8 cellular contexts compared by ENCODE assay signal in genomic region chr14:81400202-81400678, GRCh38. TPM values are rescaled to one million over a fixed set of nuclear protein-coding genes. Genes with fewer than 3 reads are reported as not detected.
A peak's percentile ranks its signal among the peaks of the same experiment; 100 is the strongest.
DNase-seq lines count a peak whose midpoint lies in the region; ATAC-seq, FAIRE-seq and TF ChIP-seq lines count a peak whose summit lies in the region.

A gene with protein sequence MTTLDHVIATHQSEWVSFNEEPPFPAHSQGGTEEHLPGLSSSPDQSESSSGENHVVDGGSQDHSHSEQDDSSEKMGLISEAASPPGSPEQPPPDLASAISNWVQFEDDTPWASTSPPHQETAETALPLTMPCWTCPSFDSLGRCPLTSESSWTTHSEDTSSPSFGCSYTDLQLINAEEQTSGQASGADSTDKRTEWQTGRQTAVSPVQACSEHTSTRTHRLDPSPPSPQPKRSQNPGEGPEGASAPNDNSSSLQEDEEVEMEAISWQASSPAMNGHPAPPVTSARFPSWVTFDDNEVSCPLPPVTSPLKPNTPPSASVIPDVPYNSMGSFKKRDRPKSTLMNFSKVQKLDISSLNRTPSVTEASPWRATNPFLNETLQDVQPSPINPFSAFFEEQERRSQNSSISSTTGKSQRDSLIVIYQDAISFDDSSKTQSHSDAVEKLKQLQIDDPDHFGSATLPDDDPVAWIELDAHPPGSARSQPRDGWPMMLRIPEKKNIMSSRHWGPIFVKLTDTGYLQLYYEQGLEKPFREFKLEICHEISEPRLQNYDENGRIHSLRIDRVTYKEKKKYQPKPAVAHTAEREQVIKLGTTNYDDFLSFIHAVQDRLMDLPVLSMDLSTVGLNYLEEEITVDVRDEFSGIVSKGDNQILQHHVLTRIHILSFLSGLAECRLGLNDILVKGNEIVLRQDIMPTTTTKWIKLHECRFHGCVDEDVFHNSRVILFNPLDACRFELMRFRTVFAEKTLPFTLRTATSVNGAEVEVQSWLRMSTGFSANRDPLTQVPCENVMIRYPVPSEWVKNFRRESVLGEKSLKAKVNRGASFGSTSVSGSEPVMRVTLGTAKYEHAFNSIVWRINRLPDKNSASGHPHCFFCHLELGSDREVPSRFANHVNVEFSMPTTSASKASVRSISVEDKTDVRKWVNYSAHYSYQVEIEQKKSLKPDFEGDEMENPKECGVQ (minus strand): TSS chr14:81400324. CDS start chr14:81398382, 1,942 bp downstream.

- FAIRE-seq in A549 (lab: Jason Lieb, UNC), result no peak

- no peak within 1 kb of the TSS for H3K18ac ChIP-seq in H9 (ENCODE audit: insufficient read length, low read depth, low read length)

- H3K9ac ChIP-seq in H9 (ENCODE audit: extremely low read depth, insufficient read length, low read length), result no peak within 1 kb of the TSS

- no peak for TF ChIP-seq RAD21 in A549 (conservative IDR thresholded peaks at IDR 0.05 in 1 of 2, IDR thresholded peaks at IDR 0.05 in 1 of 2)

- TF ChIP-seq POLR2A in A549 (IDR thresholded peaks at IDR 0.05; ENCODE audit: low read length), result no peak
- TF ChIP-seq POLR2A in Peyer's patch (IDR thresholded peaks at IDR 0.05), result no peak
- no peak for TF ChIP-seq POLR2A in ovary (IDR thresholded peaks at IDR 0.05)

- POLR2A ChIA-PET in A549 (lab: Yijun Ruan, JAX), result no interaction called here

- H4K20me1 ChIP-seq in H9 (ENCODE audit: control insufficient read depth, insufficient read depth, insufficient read length), result no peaks in the 10 kb centered on the region

- no peak within 1 kb of the TSS for H2BK120ac ChIP-seq in H9 (ENCODE audit: low read depth, low read length, poor library complexity, severe bottlenecking)

- DNase-seq in A549 (ENCODE audit: low read depth in 1 of 2, low spot score in 1 of 2) (peak; percentile 11 to 16), H9 (no peak), Peyer's patch (peak in 1 of 3 donors; percentile 58), epithelial cell of proximal tubule (ENCODE audit: low read depth) (peak; percentile 61), ovary (no peak)

- peaks cover 8 to 20% of the 10 kb centered on the region in 2 experiments for H3K4me1 Mint-ChIP-seq in H9

- no peak within 1 kb of the TSS for H4K8ac ChIP-seq in H9 (replicated peaks; ENCODE audit: insufficient read length, low read depth, low read length)

- no peak within 1 kb of the TSS for H3K4me3 Mint-ChIP-seq in H9

- WGBS in A549 (ENCODE audit: missing lambda C conversion rate), result 6% methylated on average over 5 of the region's 5 CpGs
- WGBS in H9 (ENCODE audit: extremely low coverage, insufficient read length, low lambda C conversion rate), result 100% methylated on average over 1 of the region's 5 CpGs
- WGBS in ovary, 3 donors, result 70 to 78% (median 77%) methylated on average over 5 of the region's 5 CpGs

- peaks cover 26% of the 10 kb centered on the region for H3K4me1 ChIP-seq in A549
- no peaks in the 10 kb centered on the region for H3K4me1 ChIP-seq in H9 (ENCODE audit: insufficient read depth, low read length)
- no peaks in the 10 kb centered on the region for H3K4me1 ChIP-seq in Peyer's patch
- peaks cover 2% of the 10 kb centered on the region for H3K4me1 ChIP-seq in ovary (ENCODE audit: insufficient read depth)

- no peak within 1 kb of the TSS for H4K5ac ChIP-seq in H9 (ENCODE audit: insufficient read length, low read depth, low read length)

- no peak within 1 kb of the TSS for H4K91ac ChIP-seq in H9 (ENCODE audit: insufficient read length, low read depth, low read length)

- no peaks in the 10 kb centered on the region for H3K79me2 ChIP-seq in H9 (ENCODE audit: insufficient read depth, low read length)

- intact Hi-C loops in ovary (cut with DNase I), result no loop called here

- peaks cover 26 to 31% (median 28%) of the 10 kb centered on the region in 3 experiments for H3K36me3 Mint-ChIP-seq in H9 (ENCODE audit: insufficient read depth in 1 of 3, low read depth in 3 of 3)

- peak within 1 kb of the TSS; percentile 65 for H3K4me2 ChIP-seq in A549
- H3K4me2 ChIP-seq in H9 (ENCODE audit: insufficient read depth, insufficient read length, low read length), result no peak within 1 kb of the TSS

- H3K27me3 ChIP-seq in H9 (ENCODE audit: insufficient read depth, low read length) (no peaks in the 10 kb centered on the region), Peyer's patch (no peaks in the 10 kb centered on the region), ovary (no peaks in the 10 kb centered on the region)

- no peak within 1 kb of the TSS for H2AFZ ChIP-seq in H9 (ENCODE audit: low read length)

- H3K23me2 ChIP-seq in H9 (ENCODE audit: insufficient read length, low read depth, low read length, poor library complexity, severe bottlenecking), result no peaks in the 10 kb centered on the region

- no peak within 1 kb of the TSS for H3T11ph ChIP-seq in H9 (ENCODE audit: low read length)

- H3K9me3 ChIP-seq in A549, result peaks cover 3% of the 10 kb centered on the region; the same call in 2 of the 3 replicates
- H3K9me3 ChIP-seq in H9 (ENCODE audit: control insufficient read depth, low read depth, low read length), result no peaks in the 10 kb centered on the region
- no peaks in the 10 kb centered on the region for H3K9me3 ChIP-seq in Peyer's patch
- no peaks in the 10 kb centered on the region for H3K9me3 ChIP-seq in ovary

- no peaks in the 10 kb centered on the region for H3K36me3 ChIP-seq in Peyer's patch
- no peaks in the 10 kb centered on the region for H3K36me3 ChIP-seq in ovary

- ATAC-seq in A549 (peak; percentile 34 to 42; a peak in 3 of 6 replicates), GM19452 (IDR thresholded peaks at IDR 0.05; ENCODE audit: unreplicated experiment) (no peak), GM21737 (IDR thresholded peaks at IDR 0.05; ENCODE audit: unreplicated experiment) (no peak), GM18511 (IDR thresholded peaks at IDR 0.05; ENCODE audit: unreplicated experiment) (no peak)

- H3K27ac Mint-ChIP-seq in H9, result peak within 1 kb of the TSS in 1 of 3 experiments; percentile 30; a peak in 1 of 7 replicates

- TF ChIP-seq CTCF in A549 (IDR thresholded peaks at IDR 0.05) (no peak), H9 (conservative IDR thresholded peaks at IDR 0.05) (no peak), Peyer's patch (IDR thresholded peaks at IDR 0.05) (no peak), epithelial cell of proximal tubule (conservative IDR thresholded peaks at IDR 0.05; ENCODE audit: low read depth, low read length) (no peak), ovary (IDR thresholded peaks at IDR 0.05) (no peak)

- no peak within 1 kb of the TSS for H2BK12ac ChIP-seq in H9 (ENCODE audit: insufficient read length, low read depth, low read length)

- no peak within 1 kb of the TSS for H3K56ac ChIP-seq in H9 (ENCODE audit: insufficient read length, low read depth, low read length)

- no peak within 1 kb of the TSS; the same call in 2 of the 3 replicates for H3K4me3 ChIP-seq in A549
- no peak within 1 kb of the TSS for H3K4me3 ChIP-seq in Peyer's patch
- H3K4me3 ChIP-seq in epithelial cell of proximal tubule (ENCODE audit: low read depth, low read length), result no peak within 1 kb of the TSS
- no peak within 1 kb of the TSS for H3K4me3 ChIP-seq in ovary

- TF ChIP-seq EP300 in A549 (IDR thresholded peaks at IDR 0.05) (no peak), ovary (IDR thresholded peaks at IDR 0.05) (no peak)

- no peaks in the 10 kb centered on the region for H3K9me3 Mint-ChIP-seq in H9

- CTCF ChIA-PET in A549 (lab: Yijun Ruan, JAX), result no interaction called here

- no peaks in the 10 kb centered on the region for H3K79me1 ChIP-seq in H9 (ENCODE audit: insufficient read depth, low read depth, low read length, poor library complexity, severe bottlenecking)

- no peak within 1 kb of the TSS for H3K4ac ChIP-seq in H9 (ENCODE audit: low read depth, low read length)

- peak within 1 kb of the TSS; percentile 64 to 72; a peak in 5 of 6 replicates for H3K27ac ChIP-seq in A549
- H3K27ac ChIP-seq in H9 (ENCODE audit: insufficient read length, low read depth, low read length), result no peak within 1 kb of the TSS
- peak within 1 kb of the TSS in 2 of 4 donors; percentile 24 to 31 for H3K27ac ChIP-seq in Peyer's patch
- H3K27ac ChIP-seq in ovary, result no peak within 1 kb of the TSS

- H3K23ac ChIP-seq in H9 (ENCODE audit: insufficient read length, low read depth, low read length), result no peak within 1 kb of the TSS

- H2BK5ac ChIP-seq in H9 (ENCODE audit: insufficient read length, low read length), result no peak within 1 kb of the TSS

- no peak within 1 kb of the TSS for H2AK5ac ChIP-seq in H9 (ENCODE audit: insufficient read length, low read length)

- no peak within 1 kb of the TSS for H2BK15ac ChIP-seq in H9 (ENCODE audit: low read depth, low read length)

- no peaks in the 10 kb centered on the region for H3K27me3 Mint-ChIP-seq in H9 (ENCODE audit: low read depth)

- H2BK20ac ChIP-seq in H9 (ENCODE audit: low read depth, low read length, poor library complexity, severe bottlenecking), result no peak within 1 kb of the TSS

- no peak within 1 kb of the TSS for H3K14ac ChIP-seq in H9 (ENCODE audit: insufficient read depth, low read length)

TF ChIP-seq in A549, 52 proteins besides CTCF, POLR2A, EP300 and RAD21 (continues in another document):
- no peak for TF ChIP-seq ESRRA (IDR thresholded peaks at IDR 0.05; ENCODE audit: borderline replicate concordance, low read length)
- no peak for TF ChIP-seq GATA3 (IDR thresholded peaks at IDR 0.05; ENCODE audit: borderline replicate concordance)
- no peak for TF ChIP-seq JUN (IDR thresholded peaks at IDR 0.05)
- TF ChIP-seq MAX (IDR thresholded peaks at IDR 0.05), result no peak
- no peak for TF ChIP-seq TFCP2L1 (CRISPR knock-in tag; IDR thresholded peaks at IDR 0.05)
- TF ChIP-seq MAZ (IDR thresholded peaks at IDR 0.05; ENCODE audit: borderline replicate concordance, low read depth, low read length), result no peak
- no peak for TF ChIP-seq KDM5A (IDR thresholded peaks at IDR 0.05)
- no peak for TF ChIP-seq MYC (IDR thresholded peaks at IDR 0.05; ENCODE audit: borderline replicate concordance, low read length)
- no peak for TF ChIP-seq NR3C1 (IDR thresholded peaks at IDR 0.05)
- no peak for TF ChIP-seq RARB (CRISPR knock-in tag; IDR thresholded peaks at IDR 0.05)

RNA-seq across cellular contexts. Expression of the gene that starts here (rescaled TPM):
- polyA plus RNA-seq in A549 (2011; rRNA removed) (1.3 and 1.6 TPM in 2 replicates), A549 (2017; fragmentation: RNase III; extraction: RNeasy Plus Mini Kit Qiagen cat#74134 plus additional on column Dnase treatment) (0.50 to 0.59 TPM (median 0.53 TPM) in 3 replicates), ovary (1 to 10 TPM; 4.8 to 5.8 TPM)
- polyA plus RNA-seq in A549 (2012; cell fraction: cytosol; rRNA removed), result 0.20 and 0.29 TPM in 2 replicates
- 0.26 and 0.32 TPM in 2 replicates for polyA plus RNA-seq in A549 (2012; cell fraction: nucleus; rRNA removed)
- polyA minus RNA-seq in A549 (2011; rRNA and poly(A)+ RNA removed), result 8.2 and 8.6 TPM in 2 replicates
- total RNA-seq in H9 (2021) (56.0 and 62.9 TPM in 2 replicates), Peyer's patch (10 to 100 TPM in 3 of 4 donors, 1 to 10 TPM in 1; 6.3 to 25.3 (median 13.9) TPM), epithelial cell of proximal tubule (3.2 and 6.8 TPM in 2 replicates), ovary (10 to 100 TPM; 13.3 to 28.7 (median 17.8) TPM)

Comparison
In these comparisons a context has a peak if more than half of its experiments do, and no peak if none do; other contexts are left out.
1. ATAC-seq: peak in A549 (2 of 2); none in GM19452 (single experiment), GM21737 (single experiment) and GM18511 (single experiment).
2. DNase-seq: peak in A549 (2 of 2) and epithelial cell of proximal tubule (single experiment); none in H9 (single experiment) and ovary (0 of 5).
3. H3K27ac ChIP-seq: peak in A549 (2 of 2); none in H9 (single experiment) and ovary (0 of 2).